In the genomic region with DNA sequence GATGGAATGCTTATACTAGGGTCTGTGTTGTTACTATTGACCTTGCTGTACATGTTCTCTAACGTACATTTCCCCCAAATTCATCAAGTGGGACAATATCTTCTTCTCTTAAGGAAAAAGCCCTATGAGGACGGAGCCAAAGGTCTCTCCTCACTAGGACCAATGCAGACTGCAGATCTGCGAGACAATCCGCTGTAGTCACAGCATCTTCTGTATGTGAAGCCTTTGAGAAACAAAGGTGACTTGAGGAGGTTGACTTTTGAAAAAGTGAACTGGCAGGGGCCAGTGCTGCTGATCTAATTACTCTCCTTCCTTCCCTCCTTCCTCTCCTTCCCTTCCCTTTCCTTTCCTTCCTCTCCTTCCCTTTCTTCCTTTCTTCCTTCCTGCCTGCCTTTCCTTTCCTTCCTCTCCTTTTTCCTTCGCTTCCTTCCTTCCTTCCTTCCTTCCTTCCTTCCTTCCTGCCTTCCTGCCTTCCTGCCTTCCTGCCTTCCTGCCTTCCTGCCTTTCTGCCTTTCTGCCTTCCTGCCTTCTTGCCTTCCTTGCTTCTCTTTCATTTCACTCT, we compare ENCODE assay signal across 14 cellular contexts.
"Had no signal": no experiment of that assay in that cellular context is flagged by ENCODE, and none has a peak within 500 bp of the region (broad histone marks: within the 10 kb centered on the region; RNA-seq: fewer than 3 reads in every experiment).

No MANE protein-coding gene starts in this region.

- H3K27ac ChIP-seq: lower lobe of right lung, ovary had no signal

- DNase-seq: activated CD4-positive, alpha-beta T cell treated with anti-CD3 and anti-CD28 coated beads, Interleukin-2, amount 50 U/mL, for 1 hour; activated naive CD4-positive, alpha-beta T cell; anterior cingulate cortex; cortex of kidney; effector CD4-positive, alpha-beta T cell; foreskin fibroblast; hypothalamus; left cardiac atrium; lower lobe of right lung; ovary; stimulated activated CD4-positive, alpha-beta T cell treated with anti-CD3 and anti-CD28 coated beads, Interleukin-2, amount 100 ng/mL, for 48 hours had no signal

- H3K27me3 ChIP-seq: ovary had no signal

- ATAC-seq: left cardiac atrium; lower lobe of right lung; stimulated activated memory B cell treated with anti-CD40 and anti-IgM and Interleukin-4, amounts not matched to agents 10 μg/mL and 1 μg/mL and 100 μg/mL, for 72 hours had no signal

- H3K4me1 ChIP-seq: lower lobe of right lung had no signal

- H3K36me3 ChIP-seq: lower lobe of right lung, ovary had no signal

- H3K9me3 Mint-ChIP-seq: activated T-helper 1 cell treated with anti-CD3 and anti-CD28 coated beads, Interleukin-12 subunit alpha, Interleukin-12 subunit beta, Interleukin-2, Interleukin-4 antibody, amounts not matched to agents 30 ng/mL and 10 ng/mL and 1 ng/mL, durations not matched to agents 14 hours and 24 hours and 36 hours; mesothelial cell of epicardium had no signal

- H3K27me3 Mint-ChIP-seq: stimulated activated memory B cell treated with anti-CD40 and anti-IgM and Interleukin-4, amounts not matched to agents 10 μg/mL and 1 μg/mL and 100 μg/mL, for 72 hours had no signal

- H3K4me3 ChIP-seq: lower lobe of right lung, ovary had no signal

- H3K36me3 Mint-ChIP-seq: mesothelial cell of epicardium; stimulated activated memory B cell treated with anti-CD40 and anti-IgM and Interleukin-4, amounts not matched to agents 10 μg/mL and 1 μg/mL and 100 μg/mL, for 72 hours had no signal

- H3K27ac Mint-ChIP-seq: activated T-helper 1 cell treated with anti-CD3 and anti-CD28 coated beads, Interleukin-12 subunit alpha, Interleukin-12 subunit beta, Interleukin-2, Interleukin-4 antibody, amounts not matched to agents 30 ng/mL and 10 ng/mL and 1 ng/mL, durations not matched to agents 14 hours and 24 hours and 36 hours; mesothelial cell of epicardium; stimulated activated memory B cell treated with anti-CD40 and anti-IgM and Interleukin-4, amounts not matched to agents 10 μg/mL and 1 μg/mL and 100 μg/mL, for 72 hours had no signal

- H3K4me3 Mint-ChIP-seq: activated T-helper 1 cell treated with anti-CD3 and anti-CD28 coated beads, Interleukin-12 subunit alpha, Interleukin-12 subunit beta, Interleukin-2, Interleukin-4 antibody, amounts not matched to agents 30 ng/mL and 10 ng/mL and 1 ng/mL, durations not matched to agents 14 hours and 24 hours and 36 hours; mesothelial cell of epicardium; stimulated activated memory B cell treated with anti-CD40 and anti-IgM and Interleukin-4, amounts not matched to agents 10 μg/mL and 1 μg/mL and 100 μg/mL, for 72 hours had no signal

- H3K9me3 ChIP-seq: lower lobe of right lung, ovary had no signal

- H3K4me1 Mint-ChIP-seq: stimulated activated memory B cell treated with anti-CD40 and anti-IgM and Interleukin-4, amounts not matched to agents 10 μg/mL and 1 μg/mL and 100 μg/mL, for 72 hours had no signal
